ENCODE assay signal across 1 cellular context in the genomic region with DNA sequence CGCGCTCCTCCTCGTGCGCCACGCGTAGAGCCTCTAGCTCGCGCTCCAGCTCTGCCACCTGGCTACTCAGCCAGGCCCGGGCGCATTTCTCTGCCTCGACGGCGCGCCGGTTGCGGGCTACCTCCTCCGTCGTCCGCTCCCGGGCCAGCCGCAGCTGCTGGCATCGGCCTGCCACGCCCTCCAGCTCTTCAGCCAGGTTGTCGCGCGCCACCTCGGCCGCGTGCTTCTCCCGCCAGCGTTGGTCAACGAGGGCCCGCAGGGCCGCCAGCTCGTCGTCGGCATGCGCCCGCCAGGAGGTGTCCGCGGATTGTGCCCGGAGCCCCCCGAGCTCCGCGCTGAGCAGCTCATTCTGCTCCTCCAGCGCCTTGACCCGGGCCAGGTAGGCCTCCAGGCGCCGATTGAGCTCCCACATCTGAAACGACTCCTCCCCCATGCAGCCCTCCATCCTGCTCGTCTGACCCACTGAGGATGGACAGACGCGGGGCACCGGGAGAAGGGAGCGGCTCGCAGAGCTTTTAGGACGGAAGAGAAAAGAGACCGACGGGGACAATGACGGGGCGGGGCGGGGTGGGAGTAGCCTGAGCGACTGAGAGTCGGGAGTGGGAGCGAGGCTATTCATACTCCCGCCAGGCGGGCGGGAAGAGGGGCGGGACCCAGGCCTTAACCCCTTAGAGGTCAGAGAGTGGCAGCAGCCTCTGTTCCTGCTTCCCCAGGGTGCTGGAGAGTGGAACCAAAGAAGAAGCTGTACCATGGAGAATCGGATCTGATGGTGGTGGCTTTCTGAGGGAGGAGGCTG.
TF ChIP-seq lines count a peak whose summit lies in the region.

A gene with protein sequence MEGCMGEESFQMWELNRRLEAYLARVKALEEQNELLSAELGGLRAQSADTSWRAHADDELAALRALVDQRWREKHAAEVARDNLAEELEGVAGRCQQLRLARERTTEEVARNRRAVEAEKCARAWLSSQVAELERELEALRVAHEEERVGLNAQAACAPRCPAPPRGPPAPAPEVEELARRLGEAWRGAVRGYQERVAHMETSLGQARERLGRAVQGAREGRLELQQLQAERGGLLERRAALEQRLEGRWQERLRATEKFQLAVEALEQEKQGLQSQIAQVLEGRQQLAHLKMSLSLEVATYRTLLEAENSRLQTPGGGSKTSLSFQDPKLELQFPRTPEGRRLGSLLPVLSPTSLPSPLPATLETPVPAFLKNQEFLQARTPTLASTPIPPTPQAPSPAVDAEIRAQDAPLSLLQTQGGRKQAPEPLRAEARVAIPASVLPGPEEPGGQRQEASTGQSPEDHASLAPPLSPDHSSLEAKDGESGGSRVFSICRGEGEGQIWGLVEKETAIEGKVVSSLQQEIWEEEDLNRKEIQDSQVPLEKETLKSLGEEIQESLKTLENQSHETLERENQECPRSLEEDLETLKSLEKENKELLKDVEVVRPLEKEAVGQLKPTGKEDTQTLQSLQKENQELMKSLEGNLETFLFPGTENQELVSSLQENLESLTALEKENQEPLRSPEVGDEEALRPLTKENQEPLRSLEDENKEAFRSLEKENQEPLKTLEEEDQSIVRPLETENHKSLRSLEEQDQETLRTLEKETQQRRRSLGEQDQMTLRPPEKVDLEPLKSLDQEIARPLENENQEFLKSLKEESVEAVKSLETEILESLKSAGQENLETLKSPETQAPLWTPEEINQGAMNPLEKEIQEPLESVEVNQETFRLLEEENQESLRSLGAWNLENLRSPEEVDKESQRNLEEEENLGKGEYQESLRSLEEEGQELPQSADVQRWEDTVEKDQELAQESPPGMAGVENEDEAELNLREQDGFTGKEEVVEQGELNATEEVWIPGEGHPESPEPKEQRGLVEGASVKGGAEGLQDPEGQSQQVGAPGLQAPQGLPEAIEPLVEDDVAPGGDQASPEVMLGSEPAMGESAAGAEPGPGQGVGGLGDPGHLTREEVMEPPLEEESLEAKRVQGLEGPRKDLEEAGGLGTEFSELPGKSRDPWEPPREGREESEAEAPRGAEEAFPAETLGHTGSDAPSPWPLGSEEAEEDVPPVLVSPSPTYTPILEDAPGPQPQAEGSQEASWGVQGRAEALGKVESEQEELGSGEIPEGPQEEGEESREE (N-terminal part only) (minus strand): TSS at position 588 of the 796 bp plus-strand sequence. CDS start 143 bp downstream, at position 445.

TF ChIP-seq in endothelial cell of umbilical vein, 7 proteins besides CTCF, POLR2A, EP300 and RAD21:
- TF ChIP-seq EZH2 (IDR thresholded peaks at IDR 0.05; ENCODE audit: borderline replicate concordance, low read depth, low read length, severe bottlenecking) (no peak), POLR2AphosphoS5 (IDR thresholded peaks at IDR 0.05; ENCODE audit: insufficient read depth, low read depth, low read length) (peak; percentile 63), GATA2 (IDR thresholded peaks at IDR 0.05; ENCODE audit: insufficient read depth, insufficient read length, low read depth, low read length) (no peak)
